In genomic region chr19:7916137-7916907, GRCh38 we compare ENCODE assay signal across 6 cellular contexts. TPM values are rescaled to one million over a fixed set of nuclear protein-coding genes. Genes with fewer than 3 reads are reported as not detected.
DNase-seq lines count a peak whose midpoint lies in the region; ATAC-seq and TF ChIP-seq lines count a peak whose summit lies in the region.

No MANE protein-coding gene starts in this region.

- intact Hi-C loops in A673 (cut with micrococcal nuclease; ENCODE audit: unreplicated experiment), result no loop called here
- intact Hi-C loops in naive thymus-derived CD4-positive, alpha-beta T cell (cut with micrococcal nuclease), result loop anchor here (1.0 to 10.0 kb wide), 3 partner anchors 12 to 1802 kb away; partner anchors contain the start of genes MAP2K7 (in 1 of the 2) and RFX2 (in 1 of the 2)

- no TSS peak for BruUV-seq in A673 (replicated peaks; lab: Mats Ljungman, UMichigan)

- peaks cover 10 to 38% (median 30%) of the 10 kb centered on the region in 7 donors for H3K4me1 Mint-ChIP-seq in naive thymus-derived CD4-positive, alpha-beta T cell

- CTCF ChIA-PET in A673 (lab: Charles Lee), result no interaction called here
- CTCF ChIA-PET in naive thymus-derived CD4-positive, alpha-beta T cell (lab: Charles Lee), result interaction anchor here (0.6 to 1.5 kb wide), 2 partner anchors 48 to 50 kb away, joined by 3 read pairs; no protein-coding TSS in a partner anchor

- H3K27ac ChIP-seq in A673 (ENCODE audit: low read depth, low read length, poor library complexity, severe bottlenecking), result peak overlapping the region; percentile 24
- no peak overlapping the region for H3K27ac ChIP-seq in naive thymus-derived CD4-positive, alpha-beta T cell (ENCODE audit: low read depth, low read length)

- DNase-seq in A673 (ENCODE audit: low spot score) (peak; percentile 69), LNCaP clone FGC (ENCODE audit: low read depth) (no peak)
- DNase-seq in activated naive CD4-positive, alpha-beta T cell treated with anti-CD3 and anti-CD28 coated beads, Interleukin-2, amount 50 U/mL, for 72 hours (ENCODE audit: low spot score in 2 of 2), result peak in 1 of 2 donors; percentile 71
- DNase-seq in naive thymus-derived CD4-positive, alpha-beta T cell, result peak in 8 of 9 donors; percentile 46 to 80 (median 54)

- no peak overlapping the region for H3K27ac Mint-ChIP-seq in activated naive CD4-positive, alpha-beta T cell treated with anti-CD3 and anti-CD28 coated beads, Interleukin-2, amount 50 U/mL, for 72 hours
- H3K27ac Mint-ChIP-seq in naive thymus-derived CD4-positive, alpha-beta T cell, result no peak overlapping the region

- peaks cover 4 to 5% of the 10 kb centered on the region in 2 donors for H3K36me3 Mint-ChIP-seq in activated naive CD4-positive, alpha-beta T cell treated with anti-CD3 and anti-CD28 coated beads, Interleukin-2, amount 50 U/mL, for 72 hours
- peaks cover 4 to 13% (median 8%) of the 10 kb centered on the region in 5 donors for H3K36me3 Mint-ChIP-seq in naive thymus-derived CD4-positive, alpha-beta T cell

- H3K9me3 ChIP-seq in A673 (ENCODE audit: low read depth, low read length, poor library complexity, severe bottlenecking), result no peaks in the 10 kb centered on the region
- no peaks in the 10 kb centered on the region for H3K9me3 ChIP-seq in naive thymus-derived CD4-positive, alpha-beta T cell (ENCODE audit: control insufficient read depth in 2 of 3, low read length in 3 of 3)

- peak overlapping the region in 9 of 10 donors; percentile 40 to 87 (median 70) for H3K4me3 Mint-ChIP-seq in naive thymus-derived CD4-positive, alpha-beta T cell

- POLR2A ChIA-PET in A673 (lab: Charles Lee; ENCODE audit: low non-redundant PET), result interaction anchor here (0.7 kb wide), 1 partner anchor 1645 kb away, joined by 5 read pairs; no protein-coding TSS in a partner anchor
- POLR2A ChIA-PET in naive thymus-derived CD4-positive, alpha-beta T cell (lab: Charles Lee), result interaction anchor here (0.7 to 1.3 kb wide), 3 partner anchors 10 to 56 kb away, joined by 3 to 4 read pairs (median 3); no protein-coding TSS in a partner anchor

- peaks cover 3% of the 10 kb centered on the region for H3K36me3 ChIP-seq in A673 (ENCODE audit: insufficient read depth, low read length, poor library complexity, severe bottlenecking)
- H3K36me3 ChIP-seq in naive thymus-derived CD4-positive, alpha-beta T cell (ENCODE audit: control insufficient read depth in 2 of 3, insufficient read depth in 3 of 3, low read length in 3 of 3), result peaks cover 0 to 18% (median 0%) of the 10 kb centered on the region in 3 experiments

- H3K9me3 Mint-ChIP-seq in activated naive CD4-positive, alpha-beta T cell treated with anti-CD3 and anti-CD28 coated beads, Interleukin-2, amount 50 U/mL, for 72 hours, result no peaks in the 10 kb centered on the region
- H3K9me3 Mint-ChIP-seq in naive thymus-derived CD4-positive, alpha-beta T cell, result peaks cover 0 to 5% (median 0%) of the 10 kb centered on the region in 11 donors

- H3K27me3 ChIP-seq in A673 (replicated peaks; ENCODE audit: insufficient read depth, low read depth, low read length, poor library complexity), result peaks cover 12% of the 10 kb centered on the region
- peaks cover 3 to 20% of the 10 kb centered on the region in 2 donors for H3K27me3 ChIP-seq in naive thymus-derived CD4-positive, alpha-beta T cell (ENCODE audit: control insufficient read depth in 2 of 2, insufficient read depth in 2 of 2, low read length in 2 of 2)

- peak overlapping the region; percentile 51 for H3K4me3 ChIP-seq in A673 (ENCODE audit: low read depth, low read length, poor library complexity, severe bottlenecking)
- H3K4me3 ChIP-seq in LNCaP clone FGC (ENCODE audit: low read depth, low read length), result peak overlapping the region; percentile 49
- peak overlapping the region; percentile 11 for H3K4me3 ChIP-seq in naive thymus-derived CD4-positive, alpha-beta T cell (ENCODE audit: low read length)

- peaks cover 12 to 33% (median 14%) of the 10 kb centered on the region in 5 donors for H3K27me3 Mint-ChIP-seq in naive thymus-derived CD4-positive, alpha-beta T cell

- TF ChIP-seq CTCF in A673 (conservative IDR thresholded peaks at IDR 0.05; ENCODE audit: low read depth, low read length) (0 out of 2 replicates have a peak, but pooled peaks have one; percentile 18), LNCaP clone FGC (IDR thresholded peaks at IDR 0.05; ENCODE audit: control insufficient read depth, extremely low read depth, insufficient read depth) (0 out of 2 replicates have a peak, but pooled peaks have one; percentile 13)

- ATAC-seq in activated naive CD4-positive, alpha-beta T cell treated with anti-CD3 and anti-CD28 coated beads, Interleukin-2, amount 50 U/mL, for 72 hours, result peak; percentile 23 to 25
- ATAC-seq in naive thymus-derived CD4-positive, alpha-beta T cell, result no peak
- no peak for ATAC-seq in GM21529 (IDR thresholded peaks at IDR 0.05; ENCODE audit: unreplicated experiment)
- no peak for ATAC-seq in GM21515 (IDR thresholded peaks at IDR 0.05; ENCODE audit: unreplicated experiment)

- H3K4me1 ChIP-seq in A673 (ENCODE audit: insufficient read depth, low read length, poor library complexity, severe bottlenecking), result peaks cover 32% of the 10 kb centered on the region
- peaks cover 19 to 26% of the 10 kb centered on the region in 2 donors for H3K4me1 ChIP-seq in naive thymus-derived CD4-positive, alpha-beta T cell (ENCODE audit: control insufficient read depth in 2 of 2, insufficient read depth in 2 of 2, low read length in 2 of 2)

RNA-seq across cellular contexts. Expression of gene TGFBR3L, which starts 1.7 kb away (rescaled TPM):
- 1.4 and 1.6 TPM in 2 replicates for total RNA-seq in A673 (2021)
- total RNA-seq in activated naive CD4-positive, alpha-beta T cell treated with anti-CD3 and anti-CD28 coated beads, Interleukin-2, amount 50 U/mL, for 72 hours, result 1 to 10 TPM; 3.3 to 5.8 TPM
- 1 to 10 TPM in 4 of 5 experiments, under 1 TPM in 1; 0.27 to 4.0 (median 1.6) TPM for total RNA-seq in naive thymus-derived CD4-positive, alpha-beta T cell
- polyA plus RNA-seq in naive thymus-derived CD4-positive, alpha-beta T cell, result not detected

RNA-seq across cellular contexts. Expression of gene SNAPC2, which starts 3.8 kb away (rescaled TPM):
- 30.2 and 34.4 TPM in 2 replicates for total RNA-seq in A673 (2021)
- total RNA-seq in activated naive CD4-positive, alpha-beta T cell treated with anti-CD3 and anti-CD28 coated beads, Interleukin-2, amount 50 U/mL, for 72 hours, result 10 to 100 TPM; 16.0 to 22.0 TPM
- 10 to 100 TPM; 12.3 to 24.4 (median 21.4) TPM for total RNA-seq in naive thymus-derived CD4-positive, alpha-beta T cell
- polyA plus RNA-seq in naive thymus-derived CD4-positive, alpha-beta T cell, result 10 to 100 TPM; 11.5 to 18.2 TPM

RNA-seq across cellular contexts. Expression of gene CTXN1, which starts 9.6 kb away (rescaled TPM):
- 71.7 and 85.5 TPM in 2 replicates for total RNA-seq in A673 (2021)
- under 1 TPM in 1 of 2 donors, not detected in 1; 0.78 TPM for total RNA-seq in activated naive CD4-positive, alpha-beta T cell treated with anti-CD3 and anti-CD28 coated beads, Interleukin-2, amount 50 U/mL, for 72 hours
- under 1 TPM in 1 of 5 experiments, not detected in 4; 0.32 TPM for total RNA-seq in naive thymus-derived CD4-positive, alpha-beta T cell
- not detected for polyA plus RNA-seq in naive thymus-derived CD4-positive, alpha-beta T cell

RNA-seq across cellular contexts. Expression of gene MAP2K7, which starts 12.6 kb away (rescaled TPM):
- total RNA-seq in A673 (2021), result 46.1 and 46.7 TPM in 2 replicates
- 10 to 100 TPM; 38.4 to 55.3 TPM for total RNA-seq in activated naive CD4-positive, alpha-beta T cell treated with anti-CD3 and anti-CD28 coated beads, Interleukin-2, amount 50 U/mL, for 72 hours
- total RNA-seq in naive thymus-derived CD4-positive, alpha-beta T cell, result 100 to 1,000 TPM in 1 of 5 experiments, 10 to 100 TPM in 4; 48.7 to 109 (median 66.5) TPM
- polyA plus RNA-seq in naive thymus-derived CD4-positive, alpha-beta T cell, result 1 to 10 TPM; 1.8 to 2.0 TPM

RNA-seq across cellular contexts. Expression of gene TIMM44, which starts 27.1 kb away (rescaled TPM):
- 153 and 169 TPM in 2 replicates for total RNA-seq in A673 (2021)
- total RNA-seq in activated naive CD4-positive, alpha-beta T cell treated with anti-CD3 and anti-CD28 coated beads, Interleukin-2, amount 50 U/mL, for 72 hours, result 10 to 100 TPM; 66.0 to 99.3 TPM
- total RNA-seq in naive thymus-derived CD4-positive, alpha-beta T cell, result 10 to 100 TPM; 65.3 to 97.6 (median 73.8) TPM
- 10 to 100 TPM; 16.7 to 22.8 TPM for polyA plus RNA-seq in naive thymus-derived CD4-positive, alpha-beta T cell

Comparison
In these comparisons a context has a peak if more than half of its experiments do, and no peak if none do; other contexts are left out.
1. ATAC-seq: peak in activated naive CD4-positive, alpha-beta T cell treated with anti-CD3 and anti-CD28 coated beads, Interleukin-2, amount 50 U/mL, for 72 hours (2 of 2); none in naive thymus-derived CD4-positive, alpha-beta T cell (single experiment), GM21529 (single experiment) and GM21515 (single experiment).
2. RNA of gene CTXN1, which starts 9.6 kb away (total RNA-seq): 71.7 to 85.5 TPM in A673; 0.78 TPM in activated naive CD4-positive, alpha-beta T cell treated with anti-CD3 and anti-CD28 coated beads, Interleukin-2, amount 50 U/mL, for 72 hours and 0.32 TPM in naive thymus-derived CD4-positive, alpha-beta T cell; every median in the first group is over 10 times any median in the second.
3. Peak in every context shown above with its lines, with median percentiles within 50 percentile points of each other: H3K4me3 ChIP-seq.